Comparison of ENCODE assay signal across 13 cellular contexts in the genomic region with DNA sequence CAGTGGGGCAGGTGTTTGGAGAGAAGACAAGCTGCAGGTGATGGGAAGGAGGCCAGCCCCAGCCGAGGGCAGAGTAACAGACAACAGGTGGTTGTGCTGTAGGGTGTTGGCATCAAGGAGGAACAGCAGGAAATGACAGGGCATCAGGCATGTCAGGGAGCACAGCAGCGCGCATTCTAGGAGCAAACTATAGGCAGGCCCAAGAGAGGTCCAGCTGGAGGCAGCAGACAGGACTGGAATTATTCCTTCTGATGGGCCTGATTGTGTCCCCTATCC. TPM values are rescaled to one million over a fixed set of nuclear protein-coding genes. Genes with fewer than 3 reads are reported as not detected.
DNase-seq lines count a peak whose midpoint lies in the region; ATAC-seq and TF ChIP-seq lines count a peak whose summit lies in the region.
"Had no signal": no experiment of that assay in that cellular context is flagged by ENCODE, and none has a peak within 500 bp of the region (broad histone marks: within the 10 kb centered on the region; RNA-seq: fewer than 3 reads in every experiment).

No MANE protein-coding gene starts in this region.

- ATAC-seq in naive B cell (ENCODE audit: low read depth in 2 of 2) = no peak
- no peak for ATAC-seq in activated T-cell treated with anti-CD3 and anti-CD28 coated beads, Interleukin-2, amount 50 U/mL, for 4 hours

- H3F3A ChIP-seq in MM.1S (ENCODE audit: insufficient read depth, low read length) (peaks cover 53% of the 10 kb centered on the region), GM23248 (ENCODE audit: insufficient read depth) (peaks cover 13% of the 10 kb centered on the region)

- H3K9me2 ChIP-seq in MM.1S (replicated peaks; ENCODE audit: insufficient read depth, low read length) = no peaks in the 10 kb centered on the region
- H3K9me2 ChIP-seq in GM23248 (ENCODE audit: insufficient read depth) = no peaks in the 10 kb centered on the region

- POLR2A ChIA-PET in activated CD4-positive, alpha-beta memory T cell treated with anti-CD3 and anti-CD28 coated beads for 36 hours (lab: Charles Lee) = interaction anchor here (1.4 kb wide), 1 partner anchor 10 kb away, joined by 3 read pairs; no protein-coding TSS in a partner anchor

- H3K4me3 Mint-ChIP-seq in naive B cell = peak overlapping the region in 6 of 8 donors; percentile 17 to 65 (median 40)
- H3K4me3 Mint-ChIP-seq in activated T-cell treated with anti-CD3 and anti-CD28 coated beads, Interleukin-2, amount 50 U/mL, for 4 hours = no peak overlapping the region
- H3K4me3 Mint-ChIP-seq in activated CD4-positive, alpha-beta memory T cell treated with anti-CD3 and anti-CD28 coated beads for 36 hours = no peak overlapping the region
- H3K4me3 Mint-ChIP-seq: CD14-positive monocyte had no signal

- CTCF ChIA-PET in activated CD4-positive, alpha-beta memory T cell treated with anti-CD3 and anti-CD28 coated beads for 36 hours (lab: Charles Lee) = interaction anchor here (2.2 kb wide), 1 partner anchor 11 kb away, joined by 10 read pairs; no protein-coding TSS in a partner anchor

- H3K4me1 ChIP-seq in MM.1S (ENCODE audit: low read length) (peaks cover 61% of the 10 kb centered on the region), Peyer's patch (peaks cover 0 to 22% (median 0%) of the 10 kb centered on the region in 4 donors), GM23248 (ENCODE audit: insufficient read depth) (peaks cover 18% of the 10 kb centered on the region)
- H3K4me1 ChIP-seq: prostate gland had no signal

- H3K27me3 ChIP-seq in MM.1S (replicated peaks; ENCODE audit: insufficient read depth, low read length) (no peaks in the 10 kb centered on the region), Peyer's patch (no peaks in the 10 kb centered on the region), GM23248 (replicated peaks; ENCODE audit: insufficient read depth) (no peaks in the 10 kb centered on the region), dorsolateral prefrontal cortex (no peaks in the 10 kb centered on the region)

- H3K9ac ChIP-seq in MM.1S (ENCODE audit: low read length) (peak overlapping the region; percentile 46), GM23248 (no peak overlapping the region)

- H3K4me2 ChIP-seq in MM.1S (ENCODE audit: low read depth, low read length) = peak overlapping the region; percentile 46; the same call in 1 of the 2 replicates
- no peak overlapping the region for H3K4me2 ChIP-seq in GM23248 (ENCODE audit: unreplicated experiment)

- H4K20me1 ChIP-seq in MM.1S (ENCODE audit: insufficient read depth, low read length) (no peaks in the 10 kb centered on the region), GM23248 (ENCODE audit: insufficient read depth) (no peaks in the 10 kb centered on the region)

- H3K27ac Mint-ChIP-seq in naive B cell = peak overlapping the region in 5 of 6 donors; percentile 58 to 97 (median 86)
- no peak overlapping the region for H3K27ac Mint-ChIP-seq in activated CD4-positive, alpha-beta memory T cell treated with anti-CD3 and anti-CD28 coated beads for 36 hours

- H3K4me3 ChIP-seq in MM.1S (ENCODE audit: low read length) (0 out of 2 replicates have a peak overlapping the region, but pooled peaks have one; percentile 3), Peyer's patch (no peak overlapping the region), GM23248 (no peak overlapping the region), dorsolateral prefrontal cortex (no peak overlapping the region)
- H3K4me3 ChIP-seq: prostate gland had no signal

- no peaks in the 10 kb centered on the region for H3K36me3 Mint-ChIP-seq in naive B cell
- no peaks in the 10 kb centered on the region for H3K36me3 Mint-ChIP-seq in activated T-cell treated with anti-CD3 and anti-CD28 coated beads, Interleukin-2, amount 50 U/mL, for 4 hours (ENCODE audit: insufficient read depth)
- no peaks in the 10 kb centered on the region for H3K36me3 Mint-ChIP-seq in activated CD4-positive, alpha-beta memory T cell treated with anti-CD3 and anti-CD28 coated beads for 36 hours
- H3K36me3 Mint-ChIP-seq: CD14-positive monocyte had no signal

- H3K36me3 ChIP-seq in MM.1S (replicated peaks; ENCODE audit: insufficient read depth, low read length) (no peaks in the 10 kb centered on the region), Peyer's patch (no peaks in the 10 kb centered on the region), GM23248 (ENCODE audit: low read depth) (no peaks in the 10 kb centered on the region)
- H3K36me3 ChIP-seq: prostate gland had no signal

- peaks cover 0 to 4% (median 0%) of the 10 kb centered on the region in 3 donors for H3K27me3 Mint-ChIP-seq in naive B cell
- H3K27me3 Mint-ChIP-seq in activated T-cell treated with anti-CD3 and anti-CD28 coated beads, Interleukin-2, amount 50 U/mL, for 4 hours (ENCODE audit: low read depth) = peaks cover 13% of the 10 kb centered on the region
- H3K27me3 Mint-ChIP-seq in activated CD4-positive, alpha-beta memory T cell treated with anti-CD3 and anti-CD28 coated beads for 36 hours = peaks cover 18% of the 10 kb centered on the region

- TF ChIP-seq CTCF in MM.1S (IDR thresholded peaks at IDR 0.05; ENCODE audit: low read length) (no peak), Peyer's patch (IDR thresholded peaks at IDR 0.05) (no peak), dorsolateral prefrontal cortex (IDR thresholded peaks at IDR 0.05 in 54 of 56, conservative IDR thresholded peaks at IDR 0.05 in 2 of 56; ENCODE audit: low read depth in 1 of 56, partially characterized antibody in 56 of 56) (no peak)

- peak overlapping the region; percentile 13; the same call in 1 of the 2 replicates for H2AFZ ChIP-seq in MM.1S (ENCODE audit: low read length)
- H2AFZ ChIP-seq in GM23248 = no peak overlapping the region

- H3K27ac ChIP-seq in MM.1S (ENCODE audit: low read length) (peak overlapping the region; percentile 89), Peyer's patch (peak overlapping the region in 3 of 4 donors; percentile 9 to 74 (median 23)), GM23248 (no peak overlapping the region), dorsolateral prefrontal cortex (no peak overlapping the region)
- H3K27ac ChIP-seq: prostate gland had no signal

- DNase-seq in DMS153 treated with DMSO at 0.1 percent for 48 hours (lab: John Stamatoyannopoulos, UW; ENCODE audit: unreplicated experiment) = peak; percentile 63
- DNase-seq in MM.1S = peak; percentile 63
- peak in 2 of 3 donors; percentile 68 to 77 for DNase-seq in Peyer's patch
- peak; percentile 3 for DNase-seq in naive B cell
- DNase-seq in activated T-cell treated with anti-CD3 and anti-CD28 coated beads, Interleukin-2, amount 50 U/mL, for 4 hours = no peak
- no peak for DNase-seq in GM23248
- no peak for DNase-seq in dorsolateral prefrontal cortex
- DNase-seq in activated CD4-positive, alpha-beta memory T cell treated with anti-CD3 and anti-CD28 coated beads for 36 hours = no peak
- DNase-seq: activated effector memory CD4-positive, alpha-beta T cell treated with anti-CD3 and anti-CD28 coated beads, Interleukin-2, amount 50 U/mL, for 16 hours; stimulated activated CD4-positive, alpha-beta T cell treated with anti-CD3 and anti-CD28 coated beads, Interleukin-4, amount 100 ng/mL, for 24 hours; T-helper 1 cell had no signal

- intact Hi-C loops in dorsolateral prefrontal cortex (cut with DNase I) = no loop called here
- intact Hi-C loops in activated CD4-positive, alpha-beta memory T cell treated with anti-CD3 and anti-CD28 coated beads for 36 hours (cut with micrococcal nuclease) = no loop called here

- in situ Hi-C loops in GM23248 (cut with MboI) = loop anchor here (10.0 to 25.0 kb wide), 2 partner anchors 331 to 564 kb away; no protein-coding TSS in a partner anchor

- H3K79me2 ChIP-seq in MM.1S (ENCODE audit: low read length) = peaks cover 2% of the 10 kb centered on the region
- no peaks in the 10 kb centered on the region for H3K79me2 ChIP-seq in GM23248 (ENCODE audit: insufficient read depth)

- 78 to 87% methylated on average over 3 of the region's 3 CpGs for WGBS in GM23248 (ENCODE audit: low coverage in 1 of 2, low lambda C conversion rate in 2 of 2, missing lambda C conversion rate in 2 of 2), 2 experiments

- H3K9me3 ChIP-seq in MM.1S (replicated peaks; ENCODE audit: insufficient read depth, low read length) = no peaks in the 10 kb centered on the region
- H3K9me3 ChIP-seq in Peyer's patch = no peaks in the 10 kb centered on the region
- H3K9me3 ChIP-seq in GM23248 (ENCODE audit: low read depth) = no peaks in the 10 kb centered on the region
- H3K9me3 ChIP-seq: prostate gland had no signal

- peaks cover 34 to 38% (median 35%) of the 10 kb centered on the region in 3 donors for H3K4me1 Mint-ChIP-seq in naive B cell
- peaks cover 8% of the 10 kb centered on the region for H3K4me1 Mint-ChIP-seq in activated T-cell treated with anti-CD3 and anti-CD28 coated beads, Interleukin-2, amount 50 U/mL, for 4 hours (ENCODE audit: low read depth)
- peaks cover 11% of the 10 kb centered on the region for H3K4me1 Mint-ChIP-seq in activated CD4-positive, alpha-beta memory T cell treated with anti-CD3 and anti-CD28 coated beads for 36 hours (ENCODE audit: low read depth)

- TF ChIP-seq POLR2A in Peyer's patch (IDR thresholded peaks at IDR 0.05) = no peak

- H3K9me3 Mint-ChIP-seq in naive B cell = no peaks in the 10 kb centered on the region
- no peaks in the 10 kb centered on the region for H3K9me3 Mint-ChIP-seq in activated T-cell treated with anti-CD3 and anti-CD28 coated beads, Interleukin-2, amount 50 U/mL, for 4 hours
- H3K9me3 Mint-ChIP-seq in activated CD4-positive, alpha-beta memory T cell treated with anti-CD3 and anti-CD28 coated beads for 36 hours = no peaks in the 10 kb centered on the region
- H3K9me3 Mint-ChIP-seq: CD14-positive monocyte had no signal

RNA-seq across cellular contexts. Expression of a gene that starts 13.6 kb away (rescaled TPM):
- total RNA-seq in Peyer's patch (100 to 1,000 TPM in 2 of 4 donors, 10 to 100 TPM in 2; 75.5 to 323 (median 106) TPM), dorsolateral prefrontal cortex (100 to 1,000 TPM in 2 of 120 experiments, 10 to 100 TPM in 69, 1 to 10 TPM in 49; 1.8 to 125 (median 11.4) TPM)
- polyA plus RNA-seq in naive B cell (ENCODE audit: low read depth in 6 of 6) (1 to 10 TPM in 1 of 6 donors, under 1 TPM in 1, not detected in 4; 0.19 to 1.9 TPM), GM23248 (2016; fragmentation: Nextera tagmentation; extraction: Ambion mirVana) (451 and 460 TPM in 2 replicates)
- under 1 TPM in 2 of 3 donors, not detected in 1; 0.43 TPM for total RNA-seq in activated T-cell treated with anti-CD3 and anti-CD28 coated beads, Interleukin-2, amount 50 U/mL, for 4 hours
- 537 and 551 TPM in 2 replicates for total RNA-seq in GM23248 (2014; rRNA removed; shearing (Covaris generic))
- 1 to 10 TPM; 3.0 to 3.5 TPM for total RNA-seq in activated CD4-positive, alpha-beta memory T cell treated with anti-CD3 and anti-CD28 coated beads for 36 hours

RNA-seq across cellular contexts. Expression of a gene that starts 24.4 kb away (rescaled TPM):
- total RNA-seq in Peyer's patch (10 to 100 TPM; 52.7 to 70.1 (median 56.7) TPM), dorsolateral prefrontal cortex (10 to 100 TPM; 38.0 to 99.1 (median 63.4) TPM)
- polyA plus RNA-seq in naive B cell (ENCODE audit: low read depth in 6 of 6) (1 to 10 TPM; 2.4 to 8.5 (median 3.1) TPM), GM23248 (2016; fragmentation: Nextera tagmentation; extraction: Ambion mirVana) (18.8 and 21.9 TPM in 2 replicates)
- 1 to 10 TPM; 3.0 to 6.9 (median 3.5) TPM for total RNA-seq in activated T-cell treated with anti-CD3 and anti-CD28 coated beads, Interleukin-2, amount 50 U/mL, for 4 hours
- 32.7 and 42.7 TPM in 2 replicates for total RNA-seq in GM23248 (2014; rRNA removed; shearing (Covaris generic))
- total RNA-seq in activated CD4-positive, alpha-beta memory T cell treated with anti-CD3 and anti-CD28 coated beads for 36 hours = 1 to 10 TPM; 7.0 to 7.1 TPM

Comparison
In these comparisons a context has a peak if more than half of its experiments do, and no peak if none do; other contexts are left out.
1. DNase-seq: peak in DMS153 treated with DMSO at 0.1 percent for 48 hours (single experiment), MM.1S (single experiment), Peyer's patch (2 of 3) and naive B cell (single experiment); none in activated T-cell treated with anti-CD3 and anti-CD28 coated beads, Interleukin-2, amount 50 U/mL, for 4 hours (single experiment), GM23248 (single experiment), dorsolateral prefrontal cortex (0 of 10) and activated CD4-positive, alpha-beta memory T cell treated with anti-CD3 and anti-CD28 coated beads for 36 hours (single experiment).
2. H3K27ac ChIP-seq: peak in MM.1S (single experiment) and Peyer's patch (3 of 4); none in GM23248 (single experiment) and dorsolateral prefrontal cortex (0 of 59).
3. H3K4me3 Mint-ChIP-seq: peak in naive B cell (6 of 8); none in activated T-cell treated with anti-CD3 and anti-CD28 coated beads, Interleukin-2, amount 50 U/mL, for 4 hours (single experiment) and activated CD4-positive, alpha-beta memory T cell treated with anti-CD3 and anti-CD28 coated beads for 36 hours (single experiment).